In genomic region chr15:31347067-31347975, GRCh38 we compare ENCODE assay signal across 10 cellular contexts. TPM values are rescaled to one million over a fixed set of nuclear protein-coding genes. Genes with fewer than 3 reads are reported as not detected.
DNase-seq lines count a peak whose midpoint lies in the region; ATAC-seq lines count a peak whose summit lies in the region.
"Had no signal": no experiment of that assay in that cellular context is flagged by ENCODE, and none has a peak within 500 bp of the region (broad histone marks: within the 10 kb centered on the region; RNA-seq: fewer than 3 reads in every experiment).

No MANE protein-coding gene starts in this region.

- no peak overlapping the region for H3K27ac ChIP-seq in duodenal mucosa (ENCODE audit: low read depth, low read length)

- peak overlapping the region; percentile 79 to 81 for H3K9ac ChIP-seq in duodenal mucosa (ENCODE audit: low read depth in 1 of 2, low read length in 2 of 2)

- H3K4me3 ChIP-seq in GM08714 (ENCODE audit: low read length), result peak overlapping the region; percentile 60; the same call in 1 of the 2 replicates
- peak overlapping the region in 1 of 2 donors; percentile 67 for H3K4me3 ChIP-seq in duodenal mucosa (ENCODE audit: low read depth in 1 of 2, low read length in 2 of 2)

- peaks cover 95 to 97% of the 10 kb centered on the region in 2 donors for H3K4me1 ChIP-seq in duodenal mucosa (ENCODE audit: control insufficient read depth in 1 of 2, insufficient read depth in 2 of 2, low read length in 2 of 2)

- no peaks in the 10 kb centered on the region for H3K9me3 ChIP-seq in duodenal mucosa (ENCODE audit: control insufficient read depth in 1 of 2, low read length in 2 of 2)

- no peaks in the 10 kb centered on the region for H3K27me3 ChIP-seq in duodenal mucosa (ENCODE audit: control insufficient read depth in 1 of 2, insufficient read depth in 2 of 2, low read length in 2 of 2)

- H3K36me3 ChIP-seq in duodenal mucosa (ENCODE audit: control insufficient read depth in 1 of 2, insufficient read depth in 2 of 2, low read length in 2 of 2), result peaks cover 6 to 14% of the 10 kb centered on the region in 2 donors

- ATAC-seq in HG02884 (IDR thresholded peaks at IDR 0.05; ENCODE audit: unreplicated experiment) (no peak), GM21526 (IDR thresholded peaks at IDR 0.05; ENCODE audit: low FRiP score, unreplicated experiment) (no peak)
- ATAC-seq: esophagus mucosa had no signal

- peak; percentile 74 for DNase-seq in activated CD4-positive, alpha-beta T cell treated with anti-CD3 and anti-CD28 coated beads, Interleukin-2, amount 50 U/mL, for 4 hours
- peak; percentile 77 for DNase-seq in stimulated activated CD4-positive, alpha-beta T cell treated with anti-CD3 and anti-CD28 coated beads, Interleukin-4, amount 100 ng/mL, for 24 hours
- no peak for DNase-seq in ureter (ENCODE audit: low spot score)
- DNase-seq in NCI-H774 (lab: John Stamatoyannopoulos, UW), result no peak
- DNase-seq: IMR-90 had no signal

RNA-seq across cellular contexts. Expression of gene KLF13, which starts 20.7 kb away (rescaled TPM):
- 77.5 TPM for total RNA-seq in ureter

Comparison
In these comparisons a context has a peak if more than half of its experiments do, and no peak if none do; other contexts are left out.
1. DNase-seq: peak in activated CD4-positive, alpha-beta T cell treated with anti-CD3 and anti-CD28 coated beads, Interleukin-2, amount 50 U/mL, for 4 hours (2 of 2) and stimulated activated CD4-positive, alpha-beta T cell treated with anti-CD3 and anti-CD28 coated beads, Interleukin-4, amount 100 ng/mL, for 24 hours (single experiment); none in ureter (single experiment) and NCI-H774 (single experiment).